In the genomic region with DNA sequence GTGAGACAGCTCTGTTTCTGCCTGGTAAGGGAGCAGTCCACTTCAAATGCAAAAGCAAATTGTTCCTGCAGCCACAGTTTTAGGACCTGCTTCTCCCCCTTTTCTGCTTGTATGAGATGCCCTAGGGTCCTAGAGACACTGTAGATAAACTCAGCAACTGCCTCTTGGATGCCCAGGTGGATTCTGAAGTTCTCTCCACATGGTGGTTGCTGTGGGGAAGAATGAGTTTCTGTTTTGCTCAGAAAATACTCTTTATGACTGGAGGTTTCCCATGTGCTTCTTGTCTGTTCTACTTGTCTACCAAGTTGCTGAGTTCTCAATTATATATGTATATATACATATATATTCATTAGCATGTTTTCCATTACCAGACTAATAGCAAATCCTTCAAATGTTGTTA, we compare ENCODE assay signal across 11 cellular contexts. TPM values are rescaled to one million over a fixed set of nuclear protein-coding genes. Genes with fewer than 3 reads are reported as not detected.
DNase-seq lines count a peak whose midpoint lies in the region; ATAC-seq and TF ChIP-seq lines count a peak whose summit lies in the region.
"Had no signal": no experiment of that assay in that cellular context is flagged by ENCODE, and none has a peak within 500 bp of the region (broad histone marks: within the 10 kb centered on the region; RNA-seq: fewer than 3 reads in every experiment).

No MANE protein-coding gene starts in this region.

- no peak overlapping the region for H2BK20ac ChIP-seq in H9 (ENCODE audit: low read depth, low read length, poor library complexity, severe bottlenecking)

- no peak overlapping the region for H4K5ac ChIP-seq in H9 (ENCODE audit: insufficient read length, low read depth, low read length)

- no peaks in the 10 kb centered on the region for H3K79me1 ChIP-seq in H9 (ENCODE audit: insufficient read depth, low read depth, low read length, poor library complexity, severe bottlenecking)

- H3K18ac ChIP-seq in H9 (ENCODE audit: insufficient read length, low read depth, low read length): no peak overlapping the region

- H2BK12ac ChIP-seq in H9 (ENCODE audit: insufficient read length, low read depth, low read length): no peak overlapping the region

- H3K23me2 ChIP-seq in H9 (ENCODE audit: insufficient read length, low read depth, low read length, poor library complexity, severe bottlenecking): no peaks in the 10 kb centered on the region

- no peak overlapping the region for H4K91ac ChIP-seq in H9 (ENCODE audit: insufficient read length, low read depth, low read length)

- POLR2A ChIA-PET in activated naive CD8-positive, alpha-beta T cell treated with anti-CD3 and anti-CD28 coated beads, Interleukin-2, amount 10 ng/mL, durations not matched to agents 7 days and 5 days (lab: Charles Lee): interaction anchor here (1.3 to 1.6 kb wide), 2 partner anchors 11 to 29 kb away, joined by 3 to 5 read pairs; no protein-coding TSS in a partner anchor

- no peak for DNase-seq in activated naive CD8-positive, alpha-beta T cell treated with anti-CD3 and anti-CD28 coated beads, Interleukin-2, amount 10 ng/mL, durations not matched to agents 7 days and 5 days
- DNase-seq in NCI-H510A (lab: John Stamatoyannopoulos, UW): no peak
- no peak for DNase-seq in cortex of kidney (lab: John Stamatoyannopoulos, UW)
- no peak for DNase-seq in H9
- DNase-seq: naive thymus-derived CD4-positive, alpha-beta T cell had no signal

- H2BK120ac ChIP-seq in H9 (ENCODE audit: low read depth, low read length, poor library complexity, severe bottlenecking): no peak overlapping the region

- no peak for TF ChIP-seq CTCF in H9 (conservative IDR thresholded peaks at IDR 0.05)

- H3K56ac ChIP-seq in H9 (ENCODE audit: insufficient read length, low read depth, low read length): no peak overlapping the region

- H3K23ac ChIP-seq in H9 (ENCODE audit: insufficient read length, low read depth, low read length): no peak overlapping the region

- H3K9me3 ChIP-seq in H9 (ENCODE audit: control insufficient read depth, low read depth, low read length): peaks cover 19% of the 10 kb centered on the region

- H3K4me3 Mint-ChIP-seq in activated naive CD8-positive, alpha-beta T cell treated with anti-CD3 and anti-CD28 coated beads, Interleukin-2, amount 10 ng/mL, durations not matched to agents 7 days and 5 days: no peak overlapping the region
- H3K4me3 Mint-ChIP-seq in H9: no peak overlapping the region

- no peak overlapping the region for H3K9ac ChIP-seq in H9 (ENCODE audit: extremely low read depth, insufficient read length, low read length)

- no peak overlapping the region for H3K4me2 ChIP-seq in H9 (ENCODE audit: insufficient read depth, insufficient read length, low read length)

- ATAC-seq in GM18907 (IDR thresholded peaks at IDR 0.05; ENCODE audit: unreplicated experiment) (peak; percentile 98), GM21447 (IDR thresholded peaks at IDR 0.05; ENCODE audit: unreplicated experiment) (peak; percentile 95), HG03097 (IDR thresholded peaks at IDR 0.05; ENCODE audit: low FRiP score, unreplicated experiment) (peak; percentile 94)
- peak; percentile 83 for ATAC-seq in activated naive CD8-positive, alpha-beta T cell treated with anti-CD3 and anti-CD28 coated beads, Interleukin-2, amount 10 ng/mL, durations not matched to agents 7 days and 5 days (ENCODE audit: low read depth)
- ATAC-seq: naive thymus-derived CD4-positive, alpha-beta T cell had no signal

- H3K27ac ChIP-seq in H9 (ENCODE audit: insufficient read length, low read depth, low read length): no peak overlapping the region

- no peak overlapping the region for H3T11ph ChIP-seq in H9 (ENCODE audit: low read length)

- no peaks in the 10 kb centered on the region for H3K27me3 ChIP-seq in H9 (ENCODE audit: insufficient read depth, low read length)

- H3K79me2 ChIP-seq in H9 (ENCODE audit: insufficient read depth, low read length): no peaks in the 10 kb centered on the region

- no peak overlapping the region for H4K8ac ChIP-seq in H9 (replicated peaks; ENCODE audit: insufficient read length, low read depth, low read length)

- H3K36me3 Mint-ChIP-seq in activated naive CD8-positive, alpha-beta T cell treated with anti-CD3 and anti-CD28 coated beads, Interleukin-2, amount 10 ng/mL, durations not matched to agents 7 days and 5 days: peaks cover 30% of the 10 kb centered on the region
- peaks cover 15 to 38% (median 26%) of the 10 kb centered on the region in 3 experiments for H3K36me3 Mint-ChIP-seq in H9 (ENCODE audit: insufficient read depth in 1 of 3, low read depth in 3 of 3)

- peaks cover 18% of the 10 kb centered on the region for H3K4me1 Mint-ChIP-seq in activated naive CD8-positive, alpha-beta T cell treated with anti-CD3 and anti-CD28 coated beads, Interleukin-2, amount 10 ng/mL, durations not matched to agents 7 days and 5 days
- H3K4me1 Mint-ChIP-seq in H9: no peaks in the 10 kb centered on the region; a peak in 1 of 4 replicates

- H3K27ac Mint-ChIP-seq in activated naive CD8-positive, alpha-beta T cell treated with anti-CD3 and anti-CD28 coated beads, Interleukin-2, amount 10 ng/mL, durations not matched to agents 7 days and 5 days: no peak overlapping the region
- H3K27ac Mint-ChIP-seq in H9: no peak overlapping the region

- no peaks in the 10 kb centered on the region for H3K27me3 Mint-ChIP-seq in activated naive CD8-positive, alpha-beta T cell treated with anti-CD3 and anti-CD28 coated beads, Interleukin-2, amount 10 ng/mL, durations not matched to agents 7 days and 5 days
- H3K27me3 Mint-ChIP-seq in H9 (ENCODE audit: low read depth): no peaks in the 10 kb centered on the region; the same call in 1 of the 2 replicates
- H3K27me3 Mint-ChIP-seq: naive thymus-derived CD4-positive, alpha-beta T cell had no signal

- H3K4ac ChIP-seq in H9 (ENCODE audit: low read depth, low read length): no peak overlapping the region

- no peak overlapping the region for H2AK5ac ChIP-seq in H9 (ENCODE audit: insufficient read length, low read length)

- no peaks in the 10 kb centered on the region for H3K4me1 ChIP-seq in H9 (ENCODE audit: insufficient read depth, low read length)

- H3K14ac ChIP-seq in H9 (ENCODE audit: insufficient read depth, low read length): no peak overlapping the region

- peaks cover 26% of the 10 kb centered on the region for H3K9me3 Mint-ChIP-seq in activated naive CD8-positive, alpha-beta T cell treated with anti-CD3 and anti-CD28 coated beads, Interleukin-2, amount 10 ng/mL, durations not matched to agents 7 days and 5 days
- peaks cover 32 to 39% of the 10 kb centered on the region in 2 experiments for H3K9me3 Mint-ChIP-seq in H9

- H4K20me1 ChIP-seq in H9 (ENCODE audit: control insufficient read depth, insufficient read depth, insufficient read length): no peaks in the 10 kb centered on the region

- H2AFZ ChIP-seq in H9 (ENCODE audit: low read length): no peak overlapping the region

- H2BK15ac ChIP-seq in H9 (ENCODE audit: low read depth, low read length): no peak overlapping the region

- no peak overlapping the region for H2BK5ac ChIP-seq in H9 (ENCODE audit: insufficient read length, low read length)

RNA-seq across cellular contexts. Expression of gene ZNF80, which starts 5.6 kb away (rescaled TPM):
- 1 to 10 TPM; 5.1 to 5.3 TPM for total RNA-seq in activated naive CD8-positive, alpha-beta T cell treated with anti-CD3 and anti-CD28 coated beads, Interleukin-2, amount 10 ng/mL, durations not matched to agents 7 days and 5 days
- total RNA-seq in H9 (2021): not detected in 2 replicates
- total RNA-seq: Daoy, endothelial cell of umbilical vein, temporal lobe had no signal

RNA-seq across cellular contexts. Expression of gene TIGIT, which starts 50.9 kb away (rescaled TPM):
- total RNA-seq in activated naive CD8-positive, alpha-beta T cell treated with anti-CD3 and anti-CD28 coated beads, Interleukin-2, amount 10 ng/mL, durations not matched to agents 7 days and 5 days: 10 to 100 TPM; 35.5 to 42.4 TPM
- total RNA-seq in H9 (2021): not detected in 2 replicates
- total RNA-seq: Daoy, endothelial cell of umbilical vein had no signal

Comparison
In these comparisons a context has a peak if more than half of its experiments do, and no peak if none do; other contexts are left out.
1. RNA of gene TIGIT, which starts 50.9 kb away (total RNA-seq): 35.5 to 42.4 TPM in activated naive CD8-positive, alpha-beta T cell treated with anti-CD3 and anti-CD28 coated beads, Interleukin-2, amount 10 ng/mL, durations not matched to agents 7 days and 5 days; not detected in H9; every median in the first group is over 10 times any median in the second.
2. Peak in every context shown above with its lines, with median percentiles within 50 percentile points of each other: ATAC-seq.